In the genomic region with DNA sequence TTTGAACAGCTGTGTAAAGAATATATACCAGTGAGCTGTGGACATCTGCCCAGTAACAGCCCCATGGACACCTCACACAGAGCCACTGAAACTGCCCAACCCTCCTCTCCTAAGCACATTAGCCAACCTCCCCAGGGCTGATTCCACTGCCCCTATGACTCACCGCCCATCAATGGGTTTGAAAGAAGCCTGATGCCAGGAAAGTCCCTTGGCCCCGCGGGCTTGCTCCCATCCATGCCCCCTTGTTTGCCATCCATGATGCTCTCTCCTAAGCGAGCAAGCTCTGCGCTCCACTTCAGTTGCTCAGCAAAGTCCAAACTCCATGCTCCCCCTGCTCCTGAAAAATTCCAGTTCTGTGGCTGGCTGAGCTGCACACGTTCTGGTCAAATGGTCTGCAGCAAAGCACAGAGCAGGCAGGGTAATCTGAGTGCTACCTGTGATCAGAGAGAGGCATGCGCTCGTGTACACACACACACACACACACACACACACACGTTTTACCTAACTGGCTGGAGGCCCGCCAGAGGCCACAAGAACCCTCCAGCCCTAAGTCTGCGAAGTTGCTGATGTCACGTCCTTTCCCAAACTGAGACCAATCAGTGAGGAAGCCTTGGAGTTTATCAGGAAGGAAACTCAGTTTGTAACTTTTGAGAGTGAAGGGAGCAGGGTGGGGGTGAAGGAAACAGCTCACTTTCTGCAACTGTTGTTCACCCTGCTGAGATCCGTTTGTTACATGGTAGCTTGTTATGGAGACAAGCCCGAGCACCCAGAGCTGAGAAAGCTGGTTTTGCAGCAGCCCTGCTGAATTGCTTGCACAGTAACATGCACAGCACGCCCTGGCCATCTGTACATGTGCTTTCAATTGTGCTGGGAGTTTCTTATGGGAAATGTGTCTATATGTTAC, we compare ENCODE assay signal across 1 cellular context.
A peak's percentile ranks its signal among the peaks of the same experiment; 100 is the strongest.
TF ChIP-seq lines count a peak whose summit lies in the region.

A gene with protein sequence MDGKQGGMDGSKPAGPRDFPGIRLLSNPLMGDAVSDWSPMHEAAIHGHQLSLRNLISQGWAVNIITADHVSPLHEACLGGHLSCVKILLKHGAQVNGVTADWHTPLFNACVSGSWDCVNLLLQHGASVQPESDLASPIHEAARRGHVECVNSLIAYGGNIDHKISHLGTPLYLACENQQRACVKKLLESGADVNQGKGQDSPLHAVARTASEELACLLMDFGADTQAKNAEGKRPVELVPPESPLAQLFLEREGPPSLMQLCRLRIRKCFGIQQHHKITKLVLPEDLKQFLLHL (minus strand): TSS at position 466 of the 904 bp plus-strand sequence. CDS start 209 bp downstream, at position 257.

TF ChIP-seq in HepG2, 621 proteins besides CTCF, POLR2A, EP300 and RAD21 (continued from another document and continues in another):
- peak; percentile 48; the same call in 1 of the 2 replicates for TF ChIP-seq HOXA3 (CRISPR knock-in tag; IDR thresholded peaks at IDR 0.05)
- TF ChIP-seq KDM4B (CRISPR knock-in tag; IDR thresholded peaks at IDR 0.05): no peak
- TF ChIP-seq FLYWCH1 (CRISPR knock-in tag; IDR thresholded peaks at IDR 0.05): no peak
- TF ChIP-seq CREB1 (IDR thresholded peaks at IDR 0.05): no peak
- TF ChIP-seq CREB1 (CRISPR knock-in tag; IDR thresholded peaks at IDR 0.05): peak; percentile 83
- TF ChIP-seq, protein P1, sequence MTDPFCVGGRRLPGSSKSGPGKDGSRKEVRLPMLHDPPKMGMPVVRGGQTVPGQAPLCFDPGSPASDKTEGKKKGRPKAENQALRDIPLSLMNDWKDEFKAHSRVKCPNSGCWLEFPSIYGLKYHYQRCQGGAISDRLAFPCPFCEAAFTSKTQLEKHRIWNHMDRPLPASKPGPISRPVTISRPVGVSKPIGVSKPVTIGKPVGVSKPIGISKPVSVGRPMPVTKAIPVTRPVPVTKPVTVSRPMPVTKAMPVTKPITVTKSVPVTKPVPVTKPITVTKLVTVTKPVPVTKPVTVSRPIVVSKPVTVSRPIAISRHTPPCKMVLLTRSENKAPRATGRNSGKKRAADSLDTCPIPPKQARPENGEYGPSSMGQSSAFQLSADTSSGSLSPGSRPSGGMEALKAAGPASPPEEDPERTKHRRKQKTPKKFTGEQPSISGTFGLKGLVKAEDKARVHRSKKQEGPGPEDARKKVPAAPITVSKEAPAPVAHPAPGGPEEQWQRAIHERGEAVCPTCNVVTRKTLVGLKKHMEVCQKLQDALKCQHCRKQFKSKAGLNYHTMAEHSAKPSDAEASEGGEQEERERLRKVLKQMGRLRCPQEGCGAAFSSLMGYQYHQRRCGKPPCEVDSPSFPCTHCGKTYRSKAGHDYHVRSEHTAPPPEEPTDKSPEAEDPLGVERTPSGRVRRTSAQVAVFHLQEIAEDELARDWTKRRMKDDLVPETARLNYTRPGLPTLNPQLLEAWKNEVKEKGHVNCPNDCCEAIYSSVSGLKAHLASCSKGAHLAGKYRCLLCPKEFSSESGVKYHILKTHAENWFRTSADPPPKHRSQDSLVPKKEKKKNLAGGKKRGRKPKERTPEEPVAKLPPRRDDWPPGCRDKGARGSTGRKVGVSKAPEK (CRISPR knock-in tag; IDR thresholded peaks at IDR 0.05; ENCODE audit: borderline replicate concordance): no peak
- TF ChIP-seq FOXA3 (CRISPR knock-in tag; IDR thresholded peaks at IDR 0.05): no peak
- TF ChIP-seq ZNF670 (CRISPR knock-in tag; IDR thresholded peaks at IDR 0.05; ENCODE audit: borderline replicate concordance): 0 out of 2 replicates have a peak, but pooled peaks have one; percentile 29
- TF ChIP-seq BORCS8-MEF2B (CRISPR knock-in tag; IDR thresholded peaks at IDR 0.05): 0 out of 2 replicates have a peak, but pooled peaks have one; percentile 51
- TF ChIP-seq YY1 (IDR thresholded peaks at IDR 0.05; ENCODE audit: insufficient read depth, insufficient replicate concordance, low read depth, low read length): peak; percentile 43
- no peak for TF ChIP-seq ZNF143 (CRISPR knock-in tag; IDR thresholded peaks at IDR 0.05)
- TF ChIP-seq CAMTA2 (CRISPR knock-in tag; IDR thresholded peaks at IDR 0.05; ENCODE audit: borderline replicate concordance): no peak
- TF ChIP-seq KDM6A (CRISPR knock-in tag; IDR thresholded peaks at IDR 0.05; ENCODE audit: low read depth): no peak
- 0 out of 2 replicates have a peak, but pooled peaks have one; percentile 42 for TF ChIP-seq ARNTL (CRISPR knock-in tag; IDR thresholded peaks at IDR 0.05)
- TF ChIP-seq THYN1 (CRISPR knock-in tag; IDR thresholded peaks at IDR 0.05; ENCODE audit: borderline replicate concordance, low read depth): no peak
- TF ChIP-seq SOX6 (IDR thresholded peaks at IDR 0.05): no peak
- TF ChIP-seq SOX6 (CRISPR knock-in tag; IDR thresholded peaks at IDR 0.05): peak; percentile 57; the same call in 1 of the 2 replicates
- no peak for TF ChIP-seq SP140L (CRISPR knock-in tag; IDR thresholded peaks at IDR 0.05; ENCODE audit: borderline replicate concordance)
- TF ChIP-seq, protein P2, sequence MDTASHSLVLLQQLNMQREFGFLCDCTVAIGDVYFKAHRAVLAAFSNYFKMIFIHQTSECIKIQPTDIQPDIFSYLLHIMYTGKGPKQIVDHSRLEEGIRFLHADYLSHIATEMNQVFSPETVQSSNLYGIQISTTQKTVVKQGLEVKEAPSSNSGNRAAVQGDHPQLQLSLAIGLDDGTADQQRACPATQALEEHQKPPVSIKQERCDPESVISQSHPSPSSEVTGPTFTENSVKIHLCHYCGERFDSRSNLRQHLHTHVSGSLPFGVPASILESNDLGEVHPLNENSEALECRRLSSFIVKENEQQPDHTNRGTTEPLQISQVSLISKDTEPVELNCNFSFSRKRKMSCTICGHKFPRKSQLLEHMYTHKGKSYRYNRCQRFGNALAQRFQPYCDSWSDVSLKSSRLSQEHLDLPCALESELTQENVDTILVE (CRISPR knock-in tag; IDR thresholded peaks at IDR 0.05): no peak
- TF ChIP-seq, protein P3, sequence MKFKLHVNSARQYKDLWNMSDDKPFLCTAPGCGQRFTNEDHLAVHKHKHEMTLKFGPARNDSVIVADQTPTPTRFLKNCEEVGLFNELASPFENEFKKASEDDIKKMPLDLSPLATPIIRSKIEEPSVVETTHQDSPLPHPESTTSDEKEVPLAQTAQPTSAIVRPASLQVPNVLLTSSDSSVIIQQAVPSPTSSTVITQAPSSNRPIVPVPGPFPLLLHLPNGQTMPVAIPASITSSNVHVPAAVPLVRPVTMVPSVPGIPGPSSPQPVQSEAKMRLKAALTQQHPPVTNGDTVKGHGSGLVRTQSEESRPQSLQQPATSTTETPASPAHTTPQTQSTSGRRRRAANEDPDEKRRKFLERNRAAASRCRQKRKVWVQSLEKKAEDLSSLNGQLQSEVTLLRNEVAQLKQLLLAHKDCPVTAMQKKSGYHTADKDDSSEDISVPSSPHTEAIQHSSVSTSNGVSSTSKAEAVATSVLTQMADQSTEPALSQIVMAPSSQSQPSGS (CRISPR knock-in tag; IDR thresholded peaks at IDR 0.05): no peak
- no peak for TF ChIP-seq MEIS1 (CRISPR knock-in tag; IDR thresholded peaks at IDR 0.05; ENCODE audit: borderline replicate concordance)
- no peak for TF ChIP-seq ZNF703 (CRISPR knock-in tag; IDR thresholded peaks at IDR 0.05; ENCODE audit: borderline replicate concordance)
- TF ChIP-seq, protein P4, sequence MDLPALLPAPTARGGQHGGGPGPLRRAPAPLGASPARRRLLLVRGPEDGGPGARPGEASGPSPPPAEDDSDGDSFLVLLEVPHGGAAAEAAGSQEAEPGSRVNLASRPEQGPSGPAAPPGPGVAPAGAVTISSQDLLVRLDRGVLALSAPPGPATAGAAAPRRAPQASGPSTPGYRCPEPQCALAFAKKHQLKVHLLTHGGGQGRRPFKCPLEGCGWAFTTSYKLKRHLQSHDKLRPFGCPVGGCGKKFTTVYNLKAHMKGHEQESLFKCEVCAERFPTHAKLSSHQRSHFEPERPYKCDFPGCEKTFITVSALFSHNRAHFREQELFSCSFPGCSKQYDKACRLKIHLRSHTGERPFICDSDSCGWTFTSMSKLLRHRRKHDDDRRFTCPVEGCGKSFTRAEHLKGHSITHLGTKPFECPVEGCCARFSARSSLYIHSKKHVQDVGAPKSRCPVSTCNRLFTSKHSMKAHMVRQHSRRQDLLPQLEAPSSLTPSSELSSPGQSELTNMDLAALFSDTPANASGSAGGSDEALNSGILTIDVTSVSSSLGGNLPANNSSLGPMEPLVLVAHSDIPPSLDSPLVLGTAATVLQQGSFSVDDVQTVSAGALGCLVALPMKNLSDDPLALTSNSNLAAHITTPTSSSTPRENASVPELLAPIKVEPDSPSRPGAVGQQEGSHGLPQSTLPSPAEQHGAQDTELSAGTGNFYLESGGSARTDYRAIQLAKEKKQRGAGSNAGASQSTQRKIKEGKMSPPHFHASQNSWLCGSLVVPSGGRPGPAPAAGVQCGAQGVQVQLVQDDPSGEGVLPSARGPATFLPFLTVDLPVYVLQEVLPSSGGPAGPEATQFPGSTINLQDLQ (CRISPR knock-in tag; IDR thresholded peaks at IDR 0.05): no peak
- TF ChIP-seq ZNF788 (CRISPR knock-in tag; IDR thresholded peaks at IDR 0.05; ENCODE audit: borderline replicate concordance): peak; percentile 51; the same call in 1 of the 2 replicates
- TF ChIP-seq ZNF672 (CRISPR knock-in tag; IDR thresholded peaks at IDR 0.05): no peak
- peak; percentile 38; the same call in 1 of the 3 replicates for TF ChIP-seq MXI1 (IDR thresholded peaks at IDR 0.05; ENCODE audit: borderline replicate concordance, low read depth, low read length)
- TF ChIP-seq NFYB (CRISPR knock-in tag; IDR thresholded peaks at IDR 0.05): peak; percentile 54; the same call in 1 of the 2 replicates
- peak; percentile 75 for TF ChIP-seq HNF4A (CRISPR knock-in tag; IDR thresholded peaks at IDR 0.05)
- no peak for TF ChIP-seq ZNF75D (CRISPR knock-in tag; IDR thresholded peaks at IDR 0.05; ENCODE audit: borderline replicate concordance)
- no peak for TF ChIP-seq NFKBIZ (CRISPR knock-in tag; IDR thresholded peaks at IDR 0.05)
- TF ChIP-seq REPIN1 (CRISPR knock-in tag; IDR thresholded peaks at IDR 0.05; ENCODE audit: borderline replicate concordance, low read depth): 0 out of 2 replicates have a peak, but pooled peaks have one; percentile 56
- no peak for TF ChIP-seq ZNF382 (CRISPR knock-in tag; IDR thresholded peaks at IDR 0.05; ENCODE audit: borderline replicate concordance)
- TF ChIP-seq ZNF510 (CRISPR knock-in tag; IDR thresholded peaks at IDR 0.05; ENCODE audit: low read depth): no peak
- 0 out of 2 replicates have a peak, but pooled peaks have one; percentile 48 for TF ChIP-seq ZNF761 (CRISPR knock-in tag; conservative IDR thresholded peaks at IDR 0.05)
- TF ChIP-seq, protein P5, sequence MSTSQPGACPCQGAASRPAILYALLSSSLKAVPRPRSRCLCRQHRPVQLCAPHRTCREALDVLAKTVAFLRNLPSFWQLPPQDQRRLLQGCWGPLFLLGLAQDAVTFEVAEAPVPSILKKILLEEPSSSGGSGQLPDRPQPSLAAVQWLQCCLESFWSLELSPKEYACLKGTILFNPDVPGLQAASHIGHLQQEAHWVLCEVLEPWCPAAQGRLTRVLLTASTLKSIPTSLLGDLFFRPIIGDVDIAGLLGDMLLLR (CRISPR knock-in tag; IDR thresholded peaks at IDR 0.05): no peak
- TF ChIP-seq, protein P6, sequence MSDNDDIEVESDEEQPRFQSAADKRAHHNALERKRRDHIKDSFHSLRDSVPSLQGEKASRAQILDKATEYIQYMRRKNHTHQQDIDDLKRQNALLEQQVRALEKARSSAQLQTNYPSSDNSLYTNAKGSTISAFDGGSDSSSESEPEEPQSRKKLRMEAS (IDR thresholded peaks at IDR 0.05): peak; percentile 71
- TF ChIP-seq ZNF782 (CRISPR knock-in tag; IDR thresholded peaks at IDR 0.05; ENCODE audit: borderline replicate concordance): no peak; the same call in 1 of the 2 replicates
- peak; percentile 46; the same call in 1 of the 2 replicates for TF ChIP-seq MYC (CRISPR knock-in tag; IDR thresholded peaks at IDR 0.05; ENCODE audit: borderline replicate concordance)
- TF ChIP-seq, protein P7, sequence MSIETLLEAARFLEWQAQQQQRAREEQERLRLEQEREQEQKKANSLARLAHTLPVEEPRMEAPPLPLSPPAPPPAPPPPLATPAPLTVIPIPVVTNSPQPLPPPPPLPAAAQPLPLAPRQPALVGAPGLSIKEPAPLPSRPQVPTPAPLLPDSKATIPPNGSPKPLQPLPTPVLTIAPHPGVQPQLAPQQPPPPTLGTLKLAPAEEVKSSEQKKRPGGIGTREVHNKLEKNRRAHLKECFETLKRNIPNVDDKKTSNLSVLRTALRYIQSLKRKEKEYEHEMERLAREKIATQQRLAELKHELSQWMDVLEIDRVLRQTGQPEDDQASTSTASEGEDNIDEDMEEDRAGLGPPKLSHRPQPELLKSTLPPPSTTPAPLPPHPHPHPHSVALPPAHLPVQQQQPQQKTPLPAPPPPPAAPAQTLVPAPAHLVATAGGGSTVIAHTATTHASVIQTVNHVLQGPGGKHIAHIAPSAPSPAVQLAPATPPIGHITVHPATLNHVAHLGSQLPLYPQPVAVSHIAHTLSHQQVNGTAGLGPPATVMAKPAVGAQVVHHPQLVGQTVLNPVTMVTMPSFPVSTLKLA (IDR thresholded peaks at IDR 0.05): 0 out of 2 replicates have a peak, but pooled peaks have one; percentile 22
- TF ChIP-seq JUN (CRISPR knock-in tag; IDR thresholded peaks at IDR 0.05): peak; percentile 52; the same call in 1 of the 2 replicates
- TF ChIP-seq, protein P8, sequence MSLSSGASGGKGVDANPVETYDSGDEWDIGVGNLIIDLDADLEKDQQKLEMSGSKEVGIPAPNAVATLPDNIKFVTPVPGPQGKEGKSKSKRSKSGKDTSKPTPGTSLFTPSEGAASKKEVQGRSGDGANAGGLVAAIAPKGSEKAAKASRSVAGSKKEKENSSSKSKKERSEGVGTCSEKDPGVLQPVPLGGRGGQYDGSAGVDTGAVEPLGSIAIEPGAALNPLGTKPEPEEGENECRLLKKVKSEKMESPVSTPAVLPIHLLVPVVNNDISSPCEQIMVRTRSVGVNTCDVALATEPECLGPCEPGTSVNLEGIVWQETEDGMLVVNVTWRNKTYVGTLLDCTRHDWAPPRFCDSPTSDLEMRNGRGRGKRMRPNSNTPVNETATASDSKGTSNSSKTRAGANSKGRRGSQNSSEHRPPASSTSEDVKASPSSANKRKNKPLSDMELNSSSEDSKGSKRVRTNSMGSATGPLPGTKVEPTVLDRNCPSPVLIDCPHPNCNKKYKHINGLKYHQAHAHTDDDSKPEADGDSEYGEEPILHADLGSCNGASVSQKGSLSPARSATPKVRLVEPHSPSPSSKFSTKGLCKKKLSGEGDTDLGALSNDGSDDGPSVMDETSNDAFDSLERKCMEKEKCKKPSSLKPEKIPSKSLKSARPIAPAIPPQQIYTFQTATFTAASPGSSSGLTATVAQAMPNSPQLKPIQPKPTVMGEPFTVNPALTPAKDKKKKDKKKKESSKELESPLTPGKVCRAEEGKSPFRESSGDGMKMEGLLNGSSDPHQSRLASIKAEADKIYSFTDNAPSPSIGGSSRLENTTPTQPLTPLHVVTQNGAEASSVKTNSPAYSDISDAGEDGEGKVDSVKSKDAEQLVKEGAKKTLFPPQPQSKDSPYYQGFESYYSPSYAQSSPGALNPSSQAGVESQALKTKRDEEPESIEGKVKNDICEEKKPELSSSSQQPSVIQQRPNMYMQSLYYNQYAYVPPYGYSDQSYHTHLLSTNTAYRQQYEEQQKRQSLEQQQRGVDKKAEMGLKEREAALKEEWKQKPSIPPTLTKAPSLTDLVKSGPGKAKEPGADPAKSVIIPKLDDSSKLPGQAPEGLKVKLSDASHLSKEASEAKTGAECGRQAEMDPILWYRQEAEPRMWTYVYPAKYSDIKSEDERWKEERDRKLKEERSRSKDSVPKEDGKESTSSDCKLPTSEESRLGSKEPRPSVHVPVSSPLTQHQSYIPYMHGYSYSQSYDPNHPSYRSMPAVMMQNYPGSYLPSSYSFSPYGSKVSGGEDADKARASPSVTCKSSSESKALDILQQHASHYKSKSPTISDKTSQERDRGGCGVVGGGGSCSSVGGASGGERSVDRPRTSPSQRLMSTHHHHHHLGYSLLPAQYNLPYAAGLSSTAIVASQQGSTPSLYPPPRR (CRISPR knock-in tag; IDR thresholded peaks at IDR 0.05; ENCODE audit: borderline replicate concordance): peak; percentile 62
- no peak; the same call in 1 of the 2 replicates for TF ChIP-seq POGZ (CRISPR knock-in tag; IDR thresholded peaks at IDR 0.05)
- peak; percentile 23; the same call in 1 of the 2 replicates for TF ChIP-seq ZNF430 (CRISPR knock-in tag; IDR thresholded peaks at IDR 0.05)
- no peak for TF ChIP-seq PHF8 (CRISPR knock-in tag; IDR thresholded peaks at IDR 0.05)
